ENCODE assay signal across 27 cellular contexts in the genomic region with DNA sequence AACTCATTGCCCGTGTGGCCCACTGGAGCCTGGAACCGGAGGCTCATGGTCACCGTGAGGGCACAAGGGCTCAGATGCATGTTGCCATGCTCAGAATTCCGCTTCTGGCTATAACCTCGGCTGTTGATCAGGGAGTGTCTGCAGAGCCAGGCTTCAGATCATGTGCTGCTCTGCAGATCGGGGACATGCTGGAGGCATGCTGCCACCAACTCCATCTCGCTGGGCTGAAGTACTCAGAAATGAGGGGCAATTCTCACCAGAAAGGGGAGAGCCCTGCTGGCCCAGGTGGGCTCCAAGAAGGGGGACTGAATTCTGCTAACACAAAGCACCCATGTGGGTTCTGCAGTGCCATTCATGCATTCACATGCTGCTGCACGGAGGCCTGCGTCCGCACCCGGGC.
"Had no signal": no experiment of that assay in that cellular context is flagged by ENCODE, and none has a peak within 500 bp of the region (broad histone marks: within the 10 kb centered on the region; RNA-seq: fewer than 3 reads in every experiment).

No MANE protein-coding gene starts in this region.

- H3K4me3 Mint-ChIP-seq: activated CD4-positive, alpha-beta memory T cell treated with anti-CD3 and anti-CD28 coated beads for 36 hours; activated CD4-positive, alpha-beta T cell treated with anti-CD3 and anti-CD28 coated beads, Interleukin-2, amount 10 ng/mL, durations not matched to agents 24 days and 14 days; activated naive CD4-positive, alpha-beta T cell treated with anti-CD3 and anti-CD28 coated beads for 36 hours; activated naive CD8-positive, alpha-beta T cell treated with anti-CD3 and anti-CD28 coated beads for 36 hours; activated T-helper 1 cell treated with anti-CD3 and anti-CD28 coated beads, Interleukin-12 subunit alpha, Interleukin-12 subunit beta, Interleukin-2, Interleukin-4 antibody, amounts not matched to agents 30 ng/mL and 10 ng/mL and 1 ng/mL, durations not matched to agents 14 hours and 24 hours and 36 hours; dendritic cell treated with granulocyte-macrophage colony-stimulating factor and Interleukin-4, amounts not matched to agents 40 ng/mL and 50 ng/mL, for 4 days; naive thymus-derived CD4-positive, alpha-beta T cell; stimulated activated memory B cell treated with anti-CD40 and anti-IgM and Interleukin-4, amounts not matched to agents 10 μg/mL and 1 μg/mL and 100 μg/mL, for 72 hours had no signal

- DNase-seq: activated CD4-positive, alpha-beta memory T cell treated with anti-CD3 and anti-CD28 coated beads for 36 hours; activated CD4-positive, alpha-beta T cell treated with anti-CD3 and anti-CD28 coated beads, Interleukin-2, amount 10 ng/mL, durations not matched to agents 24 days and 14 days; activated CD4-positive, CD25-positive, alpha-beta regulatory T cell treated with anti-CD3 and anti-CD28 coated beads, Interleukin-2, amount 50 U/mL, for 72 hours; activated CD8-positive, alpha-beta memory T cell treated with anti-CD3 and anti-CD28 coated beads, Interleukin-2, amount 50 U/mL, for 4 hours; activated effector memory CD4-positive, alpha-beta T cell treated with anti-CD3 and anti-CD28 coated beads, Interleukin-2, amount 50 U/mL, for 16 hours; activated naive CD4-positive, alpha-beta T cell treated with anti-CD3 and anti-CD28 coated beads for 36 hours; activated naive CD8-positive, alpha-beta T cell treated with anti-CD3 and anti-CD28 coated beads for 36 hours; activated T-cell treated with anti-CD3 and anti-CD28 coated beads, Interleukin-2, amount 50 U/mL, for 1 hour; central memory CD4-positive, alpha-beta T cell; effector CD4-positive, alpha-beta T cell; left lung; naive thymus-derived CD4-positive, alpha-beta T cell; pancreas; stimulated activated CD4-positive, alpha-beta T cell treated with anti-CD3 and anti-CD28 coated beads, Interleukin-1b, Interleukin-23, amount 100 ng/mL, for 48 hours; stimulated activated CD4-positive, alpha-beta T cell treated with anti-CD3 and anti-CD28 coated beads, Interleukin-4, amount 100 ng/mL, for 4 hours; stimulated activated CD8-positive, alpha-beta memory T cell treated with anti-CD3 and anti-CD28 coated beads, Interleukin-4, amount 100 ng/mL, for 48 hours; stomach; T-helper 2 cell; transverse colon had no signal

- H3K27me3 Mint-ChIP-seq: stimulated activated memory B cell treated with anti-CD40 and anti-IgM and Interleukin-4, amounts not matched to agents 10 μg/mL and 1 μg/mL and 100 μg/mL, for 72 hours had no signal

- H3K27ac Mint-ChIP-seq: activated CD4-positive, alpha-beta memory T cell treated with anti-CD3 and anti-CD28 coated beads for 36 hours; activated CD4-positive, alpha-beta T cell treated with anti-CD3 and anti-CD28 coated beads, Interleukin-2, amount 10 ng/mL, durations not matched to agents 24 days and 14 days; activated naive CD4-positive, alpha-beta T cell treated with anti-CD3 and anti-CD28 coated beads for 36 hours; activated naive CD8-positive, alpha-beta T cell treated with anti-CD3 and anti-CD28 coated beads for 36 hours; activated T-helper 1 cell treated with anti-CD3 and anti-CD28 coated beads, Interleukin-12 subunit alpha, Interleukin-12 subunit beta, Interleukin-2, Interleukin-4 antibody, amounts not matched to agents 30 ng/mL and 10 ng/mL and 1 ng/mL, durations not matched to agents 14 hours and 24 hours and 36 hours; dendritic cell treated with granulocyte-macrophage colony-stimulating factor and Interleukin-4, amounts not matched to agents 40 ng/mL and 50 ng/mL, for 4 days; naive thymus-derived CD4-positive, alpha-beta T cell; stimulated activated memory B cell treated with anti-CD40 and anti-IgM and Interleukin-4, amounts not matched to agents 10 μg/mL and 1 μg/mL and 100 μg/mL, for 72 hours had no signal

- H3K27ac ChIP-seq: adrenal gland, epithelial cell of prostate, left lung, pancreas, prostate gland, stomach, suprapubic skin, transverse colon had no signal

- H3K9me3 Mint-ChIP-seq: activated CD4-positive, alpha-beta memory T cell treated with anti-CD3 and anti-CD28 coated beads for 36 hours; activated naive CD8-positive, alpha-beta T cell treated with anti-CD3 and anti-CD28 coated beads for 36 hours; activated T-helper 1 cell treated with anti-CD3 and anti-CD28 coated beads, Interleukin-12 subunit alpha, Interleukin-12 subunit beta, Interleukin-2, Interleukin-4 antibody, amounts not matched to agents 30 ng/mL and 10 ng/mL and 1 ng/mL, durations not matched to agents 14 hours and 24 hours and 36 hours; dendritic cell treated with granulocyte-macrophage colony-stimulating factor and Interleukin-4, amounts not matched to agents 40 ng/mL and 50 ng/mL, for 4 days had no signal

- H3K27me3 ChIP-seq: adrenal gland, ascending aorta, pancreas, suprapubic skin, transverse colon had no signal

- H3K36me3 Mint-ChIP-seq: activated CD4-positive, alpha-beta memory T cell treated with anti-CD3 and anti-CD28 coated beads for 36 hours; activated naive CD8-positive, alpha-beta T cell treated with anti-CD3 and anti-CD28 coated beads for 36 hours; stimulated activated memory B cell treated with anti-CD40 and anti-IgM and Interleukin-4, amounts not matched to agents 10 μg/mL and 1 μg/mL and 100 μg/mL, for 72 hours had no signal

- H3K4me1 Mint-ChIP-seq: activated CD4-positive, alpha-beta T cell treated with anti-CD3 and anti-CD28 coated beads, Interleukin-2, amount 10 ng/mL, durations not matched to agents 24 days and 14 days; activated naive CD8-positive, alpha-beta T cell treated with anti-CD3 and anti-CD28 coated beads for 36 hours; naive thymus-derived CD4-positive, alpha-beta T cell; stimulated activated memory B cell treated with anti-CD40 and anti-IgM and Interleukin-4, amounts not matched to agents 10 μg/mL and 1 μg/mL and 100 μg/mL, for 72 hours had no signal
